1 cellular context compared by ENCODE assay signal in genomic region chr1:219189021-219189824, GRCh38.
TF ChIP-seq lines count a peak whose summit lies in the region.

No MANE protein-coding gene starts in this region.

TF ChIP-seq in GM23338, 12 proteins besides CTCF, POLR2A, EP300 and RAD21 (continued from another document):
- TF ChIP-seq REST (IDR thresholded peaks at IDR 0.05; ENCODE audit: unreplicated experiment) (no peak), EZH2phosphoT487 (IDR thresholded peaks at IDR 0.05; ENCODE audit: unreplicated experiment) (no peak), STAT1 (IDR thresholded peaks at IDR 0.05; ENCODE audit: unreplicated experiment) (no peak), EZH2 (IDR thresholded peaks at IDR 0.05; ENCODE audit: low read depth, unreplicated experiment) (no peak), ETS1 (IDR thresholded peaks at IDR 0.05) (no peak)
TF ChIP-seq in GM23338: peak in this region for 0.
